In genomic region chr17:16477666-16478065, GRCh38 we compare ENCODE assay signal across 14 cellular contexts. TPM values are rescaled to one million over a fixed set of nuclear protein-coding genes. Genes with fewer than 3 reads are reported as not detected.
A peak's percentile ranks its signal among the peaks of the same experiment; 100 is the strongest.
DNase-seq lines count a peak whose midpoint lies in the region; ATAC-seq, FAIRE-seq and TF ChIP-seq lines count a peak whose summit lies in the region.
"Had no signal": no experiment of that assay in that cellular context is flagged by ENCODE, and none has a peak within 500 bp of the region (broad histone marks: within the 10 kb centered on the region; RNA-seq: fewer than 3 reads in every experiment).

No MANE protein-coding gene starts in this region.

- H3K36me3 ChIP-seq in GM23338 (ENCODE audit: insufficient read depth) (no peaks in the 10 kb centered on the region), SJSA1 (no peaks in the 10 kb centered on the region), mesenchymal stem cell (ENCODE audit: control insufficient read depth in 1 of 2, insufficient read depth in 2 of 2, low read depth in 1 of 2, low read length in 2 of 2) (no peaks in the 10 kb centered on the region), smooth muscle cell (ENCODE audit: low read depth) (no peaks in the 10 kb centered on the region)

- peak overlapping the region in 1 of 2 experiments; percentile 79 for H2BK12ac ChIP-seq in mesenchymal stem cell (ENCODE audit: low read length in 2 of 2)

- WGBS in mesenchymal stem cell = 53% methylated on average over 5 of the region's 8 CpGs
- 66% methylated on average over 8 of the region's 8 CpGs for WGBS in smooth muscle cell (ENCODE audit: low lambda C conversion rate)

- no peak overlapping the region for H2BK5ac ChIP-seq in mesenchymal stem cell (ENCODE audit: low read depth, low read length, poor library complexity, severe bottlenecking)

- H3K36me3 Mint-ChIP-seq in GM23338 (ENCODE audit: low read depth) = no peaks in the 10 kb centered on the region
- no peaks in the 10 kb centered on the region for H3K36me3 Mint-ChIP-seq in natural killer cell treated with Interleukin-12 subunit alpha and Interleukin-12 subunit beta and Interleukin-15 and Interleukin-18, amount 100 ng/mL, for 72 hours
- H3K36me3 Mint-ChIP-seq: stimulated activated effector memory CD8-positive, alpha-beta T cell treated with anti-CD3 and anti-CD28 coated beads, Interleukin-12 subunit alpha, Interleukin-12 subunit beta, amount 100 ng/mL, for 72 hours had no signal

- H3K27me3 ChIP-seq in GM23338 (ENCODE audit: insufficient read depth) (no peaks in the 10 kb centered on the region), SJSA1 (replicated peaks) (no peaks in the 10 kb centered on the region), mesenchymal stem cell (ENCODE audit: control insufficient read depth in 1 of 2, insufficient read depth in 1 of 2, low read length in 2 of 2) (no peaks in the 10 kb centered on the region), smooth muscle cell (ENCODE audit: low read depth) (no peaks in the 10 kb centered on the region)

- no peaks in the 10 kb centered on the region; the same call in 1 of the 2 replicates for H4K20me1 ChIP-seq in GM23338 (replicated peaks; ENCODE audit: insufficient read depth)
- H4K20me1 ChIP-seq in smooth muscle cell (ENCODE audit: low read depth) = no peaks in the 10 kb centered on the region

- peak overlapping the region; percentile 60 to 75 for H3K18ac ChIP-seq in mesenchymal stem cell (ENCODE audit: low read depth in 1 of 2, low read length in 2 of 2)

- DNase-seq in GM23338 (ENCODE audit: low spot score) (no peak), SJSA1 (ENCODE audit: low read depth in 1 of 2, low spot score in 2 of 2) (no peak), mesenchymal stem cell (no peak), smooth muscle cell (lab: John Stamatoyannopoulos, UW; ENCODE audit: unreplicated experiment) (no peak), KBM-7 (no peak), GM19239 (ENCODE audit: insufficient read length, low spot score) (no peak)
- DNase-seq in natural killer cell treated with Interleukin-12 subunit alpha and Interleukin-12 subunit beta and Interleukin-15 and Interleukin-18, amount 100 ng/mL, for 72 hours (ENCODE audit: low spot score) = no peak
- DNase-seq: activated CD4-positive, alpha-beta T cell treated with anti-CD3 and anti-CD28 coated beads, Interleukin-2, amount 10 ng/mL, durations not matched to agents 24 days and 14 days; activated naive CD4-positive, alpha-beta T cell treated with anti-CD3 and anti-CD28 coated beads for 36 hours; Calu3; NCI-H1048; SHP77 had no signal

- H3K9me3 Mint-ChIP-seq in GM23338 = no peaks in the 10 kb centered on the region
- H3K9me3 Mint-ChIP-seq in natural killer cell treated with Interleukin-12 subunit alpha and Interleukin-12 subunit beta and Interleukin-15 and Interleukin-18, amount 100 ng/mL, for 72 hours = no peaks in the 10 kb centered on the region
- H3K9me3 Mint-ChIP-seq: activated CD4-positive, alpha-beta T cell treated with anti-CD3 and anti-CD28 coated beads, Interleukin-2, amount 10 ng/mL, durations not matched to agents 24 days and 14 days; activated naive CD4-positive, alpha-beta T cell treated with anti-CD3 and anti-CD28 coated beads for 36 hours; stimulated activated effector memory CD8-positive, alpha-beta T cell treated with anti-CD3 and anti-CD28 coated beads, Interleukin-12 subunit alpha, Interleukin-12 subunit beta, amount 100 ng/mL, for 72 hours had no signal

- no peak overlapping the region for H3K4me3 Mint-ChIP-seq in GM23338
- no peak overlapping the region for H3K4me3 Mint-ChIP-seq in natural killer cell treated with Interleukin-12 subunit alpha and Interleukin-12 subunit beta and Interleukin-15 and Interleukin-18, amount 100 ng/mL, for 72 hours
- H3K4me3 Mint-ChIP-seq: activated CD4-positive, alpha-beta T cell treated with anti-CD3 and anti-CD28 coated beads, Interleukin-2, amount 10 ng/mL, durations not matched to agents 24 days and 14 days; activated naive CD4-positive, alpha-beta T cell treated with anti-CD3 and anti-CD28 coated beads for 36 hours; stimulated activated effector memory CD8-positive, alpha-beta T cell treated with anti-CD3 and anti-CD28 coated beads, Interleukin-12 subunit alpha, Interleukin-12 subunit beta, amount 100 ng/mL, for 72 hours had no signal

- H3K14ac ChIP-seq in mesenchymal stem cell (ENCODE audit: low read length in 2 of 2) = peak overlapping the region in 1 of 2 experiments; percentile 51

- peak overlapping the region; percentile 81 for H4K91ac ChIP-seq in mesenchymal stem cell (ENCODE audit: low read length)

- peak; percentile 31 for ATAC-seq in GM23338
- ATAC-seq in natural killer cell treated with Interleukin-12 subunit alpha and Interleukin-12 subunit beta and Interleukin-15 and Interleukin-18, amount 100 ng/mL, for 72 hours = no peak
- ATAC-seq in HG02970 (IDR thresholded peaks at IDR 0.05; ENCODE audit: low FRiP score, unreplicated experiment) = no peak
- ATAC-seq: stimulated activated effector memory CD8-positive, alpha-beta T cell treated with anti-CD3 and anti-CD28 coated beads, Interleukin-12 subunit alpha, Interleukin-12 subunit beta, amount 100 ng/mL, for 72 hours had no signal

- peak overlapping the region; percentile 55 for H2BK15ac ChIP-seq in mesenchymal stem cell (ENCODE audit: low read depth, poor library complexity, severe bottlenecking)

- H3K79me1 ChIP-seq in mesenchymal stem cell (replicated peaks; ENCODE audit: low read length, poor library complexity, severe bottlenecking) = no peaks in the 10 kb centered on the region

- no peak overlapping the region for H2AFZ ChIP-seq in GM23338
- H2AFZ ChIP-seq in mesenchymal stem cell (ENCODE audit: low read depth, low read length) = peak overlapping the region; percentile 54
- no peak overlapping the region for H2AFZ ChIP-seq in smooth muscle cell (ENCODE audit: low read depth)

- H3K27ac Mint-ChIP-seq in GM23338 = no peak overlapping the region
- no peak overlapping the region for H3K27ac Mint-ChIP-seq in natural killer cell treated with Interleukin-12 subunit alpha and Interleukin-12 subunit beta and Interleukin-15 and Interleukin-18, amount 100 ng/mL, for 72 hours
- H3K27ac Mint-ChIP-seq: activated CD4-positive, alpha-beta T cell treated with anti-CD3 and anti-CD28 coated beads, Interleukin-2, amount 10 ng/mL, durations not matched to agents 24 days and 14 days; activated naive CD4-positive, alpha-beta T cell treated with anti-CD3 and anti-CD28 coated beads for 36 hours; stimulated activated effector memory CD8-positive, alpha-beta T cell treated with anti-CD3 and anti-CD28 coated beads, Interleukin-12 subunit alpha, Interleukin-12 subunit beta, amount 100 ng/mL, for 72 hours had no signal

- no peak overlapping the region for H3K23ac ChIP-seq in mesenchymal stem cell (ENCODE audit: low read length in 2 of 2)

- H3K4me3 ChIP-seq in GM23338 (no peak overlapping the region), SJSA1 (no peak overlapping the region), mesenchymal stem cell (ENCODE audit: insufficient read depth in 1 of 2, low read depth in 1 of 2, low read length in 2 of 2) (no peak overlapping the region), smooth muscle cell (no peak overlapping the region)

- H2AK5ac ChIP-seq in mesenchymal stem cell (ENCODE audit: low read length, severe bottlenecking) = peak overlapping the region; percentile 24

- H3K27ac ChIP-seq in GM23338 (ENCODE audit: low read depth) (no peak overlapping the region), SJSA1 (peak overlapping the region; percentile 79), mesenchymal stem cell (ENCODE audit: low read length, poor library complexity, severe bottlenecking) (peak overlapping the region; percentile 82), smooth muscle cell (ENCODE audit: low read depth) (peak overlapping the region; percentile 82)

- peaks cover 43% of the 10 kb centered on the region for H3K4me1 Mint-ChIP-seq in GM23338
- H3K4me1 Mint-ChIP-seq in natural killer cell treated with Interleukin-12 subunit alpha and Interleukin-12 subunit beta and Interleukin-15 and Interleukin-18, amount 100 ng/mL, for 72 hours (ENCODE audit: low read depth in 2 of 2) = no peaks in the 10 kb centered on the region
- H3K4me1 Mint-ChIP-seq: activated CD4-positive, alpha-beta T cell treated with anti-CD3 and anti-CD28 coated beads, Interleukin-2, amount 10 ng/mL, durations not matched to agents 24 days and 14 days; stimulated activated effector memory CD8-positive, alpha-beta T cell treated with anti-CD3 and anti-CD28 coated beads, Interleukin-12 subunit alpha, Interleukin-12 subunit beta, amount 100 ng/mL, for 72 hours had no signal

- H3K4me2 ChIP-seq in GM23338 (no peak overlapping the region), mesenchymal stem cell (ENCODE audit: low read length, poor library complexity, severe bottlenecking) (no peak overlapping the region), smooth muscle cell (peak overlapping the region; percentile 43)

- H3K27me3 Mint-ChIP-seq in GM23338 (ENCODE audit: insufficient read depth, low read depth, poor library complexity) = peaks cover 18% of the 10 kb centered on the region
- H3K27me3 Mint-ChIP-seq in natural killer cell treated with Interleukin-12 subunit alpha and Interleukin-12 subunit beta and Interleukin-15 and Interleukin-18, amount 100 ng/mL, for 72 hours = no peaks in the 10 kb centered on the region
- H3K27me3 Mint-ChIP-seq: activated CD4-positive, alpha-beta T cell treated with anti-CD3 and anti-CD28 coated beads, Interleukin-2, amount 10 ng/mL, durations not matched to agents 24 days and 14 days had no signal

- H3K9me3 ChIP-seq in SJSA1 (replicated peaks) (no peaks in the 10 kb centered on the region), mesenchymal stem cell (ENCODE audit: control insufficient read depth, low read length) (no peaks in the 10 kb centered on the region), smooth muscle cell (replicated peaks; ENCODE audit: low read depth) (no peaks in the 10 kb centered on the region)

- H4K8ac ChIP-seq in mesenchymal stem cell (ENCODE audit: low read length) = peak overlapping the region; percentile 88

- in situ Hi-C loops in KBM-7 (cut with MboI; ENCODE audit: low pct_unique_long_range_greater_than_20kb, low sequenced_read_pairs) = no loop called here

- no peaks in the 10 kb centered on the region for H3F3A ChIP-seq in GM23338 (replicated peaks; ENCODE audit: low read depth)
- H3F3A ChIP-seq in smooth muscle cell (ENCODE audit: low read depth) = peaks cover 9% of the 10 kb centered on the region

- TF ChIP-seq CTCF in GM23338 (conservative IDR thresholded peaks at IDR 0.05; ENCODE audit: low read depth in 2 of 2) = no peak
- no peak for TF ChIP-seq CTCF in smooth muscle cell (IDR thresholded peaks at IDR 0.05; ENCODE audit: borderline replicate concordance, insufficient read depth, poor library complexity, severe bottlenecking)

- no peaks in the 10 kb centered on the region for H3K9me2 ChIP-seq in GM23338 (ENCODE audit: insufficient read depth)

- peak overlapping the region; percentile 38 to 93 for H3K4ac ChIP-seq in mesenchymal stem cell (ENCODE audit: low read depth in 1 of 2, low read length in 2 of 2)

- peak overlapping the region; percentile 69 for H2BK120ac ChIP-seq in mesenchymal stem cell (ENCODE audit: low read depth, low read length)

- H3K79me2 ChIP-seq in GM23338 (replicated peaks; ENCODE audit: insufficient read depth) (peaks cover 5% of the 10 kb centered on the region), smooth muscle cell (ENCODE audit: low read depth) (no peaks in the 10 kb centered on the region)

- peaks cover 13% of the 10 kb centered on the region for H3K4me1 ChIP-seq in GM23338 (ENCODE audit: insufficient read depth)
- H3K4me1 ChIP-seq in SJSA1 (replicated peaks) = peaks cover 18% of the 10 kb centered on the region
- peaks cover 18% of the 10 kb centered on the region for H3K4me1 ChIP-seq in mesenchymal stem cell (ENCODE audit: control insufficient read depth, insufficient read depth, low read depth, low read length)
- peaks cover 12% of the 10 kb centered on the region for H3K4me1 ChIP-seq in smooth muscle cell (ENCODE audit: low read depth)

- FAIRE-seq in GM19239 (lab: Jason Lieb, UNC) = no peak

- H3K9ac ChIP-seq in mesenchymal stem cell (ENCODE audit: low read length) (peak overlapping the region; percentile 72), smooth muscle cell (ENCODE audit: low read depth) (no peak overlapping the region)

RNA-seq across cellular contexts. Expression of gene LRRC75A, which starts 14.3 kb away (rescaled TPM):
- total RNA-seq in GM23338 (2014; rRNA removed; shearing (Covaris generic)) = 22.3 and 26.2 TPM in 2 replicates
- polyA plus RNA-seq in GM23338 (2016; fragmentation: Nextera tagmentation; extraction: Ambion mirVana) (5.2 and 5.3 TPM in 2 replicates), smooth muscle cell (0.70 and 2.2 TPM in 2 replicates)
- 0.39 TPM in 1 of 2 replicates, not detected in the other for total RNA-seq in SJSA1 (2014; rRNA removed; shearing (Covaris generic))
- polyA plus RNA-seq in mesenchymal stem cell (2013, experiment 1 of 2) = 0.44 TPM
- 0.48 TPM for polyA plus RNA-seq in mesenchymal stem cell (2013, experiment 2 of 2)
- 0.76 and 2.7 TPM in 2 replicates for total RNA-seq in smooth muscle cell
- total RNA-seq in natural killer cell treated with Interleukin-12 subunit alpha and Interleukin-12 subunit beta and Interleukin-15 and Interleukin-18, amount 100 ng/mL, for 72 hours = 1 to 10 TPM; 1.9 to 2.6 TPM
